Comparison of ENCODE assay signal across 1 cellular context in the genomic region with DNA sequence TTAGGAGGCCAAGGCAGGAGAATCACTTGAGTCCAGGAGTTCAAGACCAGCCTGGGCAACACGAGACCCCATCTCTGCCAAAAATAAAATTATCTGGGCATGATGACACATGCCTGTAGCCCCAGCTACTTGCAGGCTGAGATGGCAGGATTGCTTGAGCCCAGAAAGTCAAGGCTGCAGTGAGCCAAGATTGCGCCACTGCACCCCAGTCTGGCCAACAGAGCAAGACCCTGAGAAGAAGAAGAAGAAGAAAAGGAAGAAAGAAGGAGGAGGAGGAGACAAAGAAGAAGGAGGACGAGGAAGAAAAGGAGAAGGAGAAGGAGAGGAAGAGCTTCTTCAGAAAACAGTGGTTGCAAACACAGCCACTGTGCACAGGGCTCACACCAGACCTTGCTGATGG.
TF ChIP-seq lines count a peak whose summit lies in the region.

No MANE protein-coding gene starts in this region.

TF ChIP-seq in K562, 482 proteins besides CTCF, POLR2A, EP300 and RAD21:
- TF ChIP-seq ETV5 (CRISPR knock-in tag; IDR thresholded peaks at IDR 0.05; ENCODE audit: low read depth) (no peak), NKRF (IDR thresholded peaks at IDR 0.05; ENCODE audit: borderline replicate concordance) (no peak), RUNX1 (IDR thresholded peaks at IDR 0.05; ENCODE audit: low read depth) (no peak), ZNF121 (CRISPR knock-in tag; conservative IDR thresholded peaks at IDR 0.05) (peak; percentile 85), CEBPB (tag; IDR thresholded peaks at IDR 0.05) (peak; percentile 63; the same call in 1 of the 2 replicates), ZNF76 (CRISPR knock-in tag; IDR thresholded peaks at IDR 0.05; ENCODE audit: borderline replicate concordance) (no peak), SRSF1 (IDR thresholded peaks at IDR 0.05; ENCODE audit: low read depth, low read length) (no peak)
